In the genomic region with DNA sequence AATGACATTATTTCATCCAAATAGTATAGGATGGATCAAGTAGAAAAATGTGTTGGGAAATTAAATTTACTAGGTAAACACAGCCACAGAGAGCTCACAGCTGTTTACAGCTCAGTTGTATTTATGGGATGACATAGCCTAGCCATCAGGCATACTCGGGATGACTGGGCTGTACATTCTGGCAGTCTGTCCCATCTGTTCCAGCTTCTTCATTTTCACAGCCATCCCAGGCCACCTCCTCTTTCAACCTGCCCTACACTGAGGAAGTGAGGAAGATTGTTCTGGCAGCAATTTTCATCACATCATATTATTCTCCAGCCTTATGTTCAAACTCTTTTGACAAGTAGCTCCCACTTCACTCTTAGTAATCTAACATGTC, we compare ENCODE assay signal across 28 cellular contexts.
DNase-seq lines count a peak whose midpoint lies in the region; ATAC-seq and TF ChIP-seq lines count a peak whose summit lies in the region.
"Had no signal": no experiment of that assay in that cellular context is flagged by ENCODE, and none has a peak within 500 bp of the region (broad histone marks: within the 10 kb centered on the region; RNA-seq: fewer than 3 reads in every experiment).

No MANE protein-coding gene starts in this region.

- H3K4me1 ChIP-seq in RWPE2 (ENCODE audit: insufficient read depth, poor library complexity, severe bottlenecking) = peaks cover 12% of the 10 kb centered on the region
- H3K4me1 ChIP-seq: stomach, thyroid gland had no signal

- peaks cover 3% of the 10 kb centered on the region for H3K27me3 Mint-ChIP-seq in glutamatergic neuron (ENCODE audit: unreplicated experiment)

- intact Hi-C loops in posterior vena cava (cut with DNase I) = no loop called here

- H3K27ac ChIP-seq in RWPE2 (ENCODE audit: poor library complexity, severe bottlenecking) = peak overlapping the region; percentile 21
- H3K27ac ChIP-seq: cardiac muscle cell, stomach, thyroid gland had no signal

- H3K9me3 ChIP-seq in RWPE2 (ENCODE audit: severe bottlenecking) = no peaks in the 10 kb centered on the region
- H3K9me3 ChIP-seq: HAP-1, stomach, thyroid gland had no signal

- peaks cover 17% of the 10 kb centered on the region for H3K9me3 Mint-ChIP-seq in glutamatergic neuron (ENCODE audit: unreplicated experiment)
- H3K9me3 Mint-ChIP-seq: activated CD4-positive, alpha-beta memory T cell treated with anti-CD3 and anti-CD28 coated beads for 36 hours; activated T-helper 2 cell treated with anti-CD3 and anti-CD28 coated beads, Interferon-gamma antibody, Interleukin-2, Interleukin-4, amounts not matched to agents 10 μg/mL and 5 μg/mL and 100 μg/mL, durations not matched to agents 14 hours and 24 hours and 36 hours; CD8-positive, alpha-beta T cell; mesothelial cell of epicardium had no signal

- peak overlapping the region; percentile 22 for H3K4me3 Mint-ChIP-seq in glutamatergic neuron (ENCODE audit: unreplicated experiment)
- H3K4me3 Mint-ChIP-seq: activated CD4-positive, alpha-beta memory T cell treated with anti-CD3 and anti-CD28 coated beads for 36 hours; activated naive CD8-positive, alpha-beta T cell; CD8-positive, alpha-beta T cell; mesothelial cell of epicardium; naive thymus-derived CD8-positive, alpha-beta T cell had no signal

- H3K36me3 ChIP-seq in RWPE2 (ENCODE audit: low read depth) = no peaks in the 10 kb centered on the region
- H3K36me3 ChIP-seq: cardiac muscle cell, HAP-1, stomach, thyroid gland had no signal

- peaks cover 19% of the 10 kb centered on the region for H3K4me1 Mint-ChIP-seq in glutamatergic neuron (ENCODE audit: low read depth, unreplicated experiment)

- no peak for TF ChIP-seq CTCF in AG10803 (conservative IDR thresholded peaks at IDR 0.05; ENCODE audit: low read length)
- TF ChIP-seq CTCF in LNCaP clone FGC (IDR thresholded peaks at IDR 0.05; ENCODE audit: control insufficient read depth, extremely low read depth, insufficient read depth) = no peak
- TF ChIP-seq CTCF in RWPE2 (IDR thresholded peaks at IDR 0.05; ENCODE audit: poor library complexity, severe bottlenecking) = no peak
- TF ChIP-seq CTCF in glutamatergic neuron (IDR thresholded peaks at IDR 0.05; ENCODE audit: partially characterized antibody, unreplicated experiment) = no peak

- DNase-seq in AG10803 (ENCODE audit: low read depth) = peak; percentile 17
- peak; percentile 22 for DNase-seq in LNCaP clone FGC (ENCODE audit: low read depth)
- no peak for DNase-seq in RWPE2 (ENCODE audit: low spot score)
- peak; percentile 30 for DNase-seq in glutamatergic neuron
- no peak for DNase-seq in ureter (ENCODE audit: low spot score)
- no peak for DNase-seq in activated CD8-positive, alpha-beta memory T cell treated with anti-CD3 and anti-CD28 coated beads, Interleukin-2, amount 50 U/mL, for 48 hours
- DNase-seq in posterior vena cava (ENCODE audit: low spot score) = no peak
- DNase-seq: activated CD4-positive, alpha-beta memory T cell treated with anti-CD3 and anti-CD28 coated beads for 36 hours; AML-193; CD8-positive, alpha-beta T cell; cortex of kidney; GDM1; KBM-7; kidney; MM.1S; naive thymus-derived CD8-positive, alpha-beta T cell; NCI-H1417; NCI-H748 treated with DMSO at 0.1 percent for 48 hours; stimulated activated CD4-positive, alpha-beta T cell treated with anti-CD3 and anti-CD28 coated beads, Interleukin-2, amount 100 ng/mL, for 24 hours; stomach; thyroid gland had no signal

- peak; percentile 43 for ATAC-seq in RWPE2 (ENCODE audit: low read depth)
- ATAC-seq in HG03175 (IDR thresholded peaks at IDR 0.05; ENCODE audit: unreplicated experiment) = no peak
- ATAC-seq: activated CD4-positive, CD25-positive, alpha-beta regulatory T cell treated with anti-CD3 and anti-CD28 coated beads, Interleukin-2, amount 50 U/mL, for 24 hours; CD8-positive, alpha-beta T cell; naive thymus-derived CD8-positive, alpha-beta T cell had no signal

- H3K4me3 ChIP-seq in AG10803 (ENCODE audit: low read length) = no peak overlapping the region
- H3K4me3 ChIP-seq in LNCaP clone FGC (ENCODE audit: low read depth, low read length) = no peak overlapping the region
- no peak overlapping the region for H3K4me3 ChIP-seq in RWPE2 (ENCODE audit: severe bottlenecking)
- H3K4me3 ChIP-seq: cardiac muscle cell, HAP-1, stomach, thyroid gland had no signal

- H3K36me3 Mint-ChIP-seq in glutamatergic neuron (ENCODE audit: unreplicated experiment) = no peaks in the 10 kb centered on the region
- H3K36me3 Mint-ChIP-seq: activated CD4-positive, alpha-beta memory T cell treated with anti-CD3 and anti-CD28 coated beads for 36 hours; activated naive CD8-positive, alpha-beta T cell; CD8-positive, alpha-beta T cell; mesothelial cell of epicardium had no signal

- H3K27ac Mint-ChIP-seq in glutamatergic neuron (ENCODE audit: unreplicated experiment) = peak overlapping the region; percentile 75
- H3K27ac Mint-ChIP-seq: activated CD4-positive, alpha-beta memory T cell treated with anti-CD3 and anti-CD28 coated beads for 36 hours; activated naive CD8-positive, alpha-beta T cell; activated T-helper 2 cell treated with anti-CD3 and anti-CD28 coated beads, Interferon-gamma antibody, Interleukin-2, Interleukin-4, amounts not matched to agents 10 μg/mL and 5 μg/mL and 100 μg/mL, durations not matched to agents 14 hours and 24 hours and 36 hours; CD8-positive, alpha-beta T cell; mesothelial cell of epicardium; naive thymus-derived CD8-positive, alpha-beta T cell had no signal

- H3K27me3 ChIP-seq in RWPE2 (ENCODE audit: insufficient read depth, poor library complexity, severe bottlenecking) = no peaks in the 10 kb centered on the region
- H3K27me3 ChIP-seq: cardiac muscle cell, thyroid gland had no signal

Comparison
In these comparisons a context has a peak if more than half of its experiments do, and no peak if none do; other contexts are left out.
1. DNase-seq: peak in AG10803 (single experiment), LNCaP clone FGC (single experiment) and glutamatergic neuron (single experiment); none in RWPE2 (single experiment), ureter (single experiment), activated CD8-positive, alpha-beta memory T cell treated with anti-CD3 and anti-CD28 coated beads, Interleukin-2, amount 50 U/mL, for 48 hours (single experiment) and posterior vena cava (single experiment).